ENCODE assay signal across 29 cellular contexts in the genomic region with DNA sequence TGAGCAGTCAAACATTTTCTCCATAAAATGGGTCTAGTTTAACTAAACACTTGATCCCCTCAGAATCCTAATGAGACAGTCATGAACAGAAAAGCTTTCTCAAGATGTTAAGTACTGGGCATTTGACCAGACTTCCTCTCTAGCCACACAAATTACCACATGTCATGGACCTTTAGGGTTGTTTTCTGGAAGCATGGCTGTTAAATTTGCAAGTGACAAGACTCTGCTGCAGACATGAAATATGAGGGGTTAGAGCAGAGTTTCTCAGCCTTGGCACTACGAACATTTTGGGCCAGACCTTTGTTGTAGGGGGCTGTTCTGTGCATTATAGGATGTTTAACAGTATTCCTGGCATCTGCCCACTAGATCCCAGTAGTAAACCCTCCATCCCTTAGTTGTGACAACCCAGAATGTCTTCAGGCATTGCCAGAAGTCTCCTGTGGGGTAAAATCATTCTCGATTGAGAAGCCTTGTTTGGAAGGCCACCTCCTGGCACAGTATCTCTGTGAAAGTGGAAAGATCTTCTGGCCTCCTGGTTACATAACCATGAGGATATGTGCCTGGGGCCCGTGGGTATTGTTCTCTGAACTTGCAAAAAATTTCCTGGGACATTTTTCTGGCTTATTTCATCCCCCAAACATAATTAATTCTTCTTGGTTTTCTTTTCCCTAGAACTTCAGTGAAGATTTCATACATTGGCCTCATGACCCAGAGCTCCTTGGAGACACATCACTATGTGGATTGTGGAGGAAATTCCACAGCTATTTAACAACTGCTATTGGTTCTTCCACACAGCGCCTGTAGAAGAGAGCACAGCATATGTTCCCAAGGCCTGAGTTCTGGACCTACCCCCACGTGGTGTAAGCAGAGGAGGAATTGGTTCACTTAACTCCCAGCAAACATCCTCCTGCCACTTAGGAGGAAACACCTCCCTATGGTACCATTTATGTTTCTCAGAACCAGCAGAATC. TPM values are rescaled to one million over a fixed set of nuclear protein-coding genes. Genes with fewer than 3 reads are reported as not detected.
DNase-seq lines count a peak whose midpoint lies in the region; ATAC-seq and TF ChIP-seq lines count a peak whose summit lies in the region.
"Had no signal": no experiment of that assay in that cellular context is flagged by ENCODE, and none has a peak within 500 bp of the region (broad histone marks: within the 10 kb centered on the region; RNA-seq: fewer than 3 reads in every experiment).

No MANE protein-coding gene starts in this region.

- H3K27ac ChIP-seq in CD4-positive, alpha-beta T cell (ENCODE audit: low read depth, low read length): no peak overlapping the region
- H3K27ac ChIP-seq in stomach: peak overlapping the region in 1 of 5 donors; percentile 39
- H3K27ac ChIP-seq: left lung, neural progenitor cell, prostate gland, SJSA1 had no signal

- H3K36me3 ChIP-seq in adipocyte (ENCODE audit: control insufficient read depth, insufficient read depth, low read length, severe bottlenecking) (no peaks in the 10 kb centered on the region), stomach (peaks cover 3 to 26% (median 22%) of the 10 kb centered on the region in 4 donors)
- H3K36me3 ChIP-seq: neural progenitor cell, prostate gland had no signal

- no peak overlapping the region for H3K9ac ChIP-seq in adipocyte (ENCODE audit: low read length)
- H3K9ac ChIP-seq: neural progenitor cell had no signal

- no peaks in the 10 kb centered on the region for H3K27me3 Mint-ChIP-seq in CD4-positive, alpha-beta T cell
- H3K27me3 Mint-ChIP-seq: activated naive CD4-positive, alpha-beta T cell treated with anti-CD3 and anti-CD28 coated beads, Interleukin-2, amount 50 U/mL, for 24 hours had no signal

- peaks cover 36% of the 10 kb centered on the region for H3K4me1 Mint-ChIP-seq in CD4-positive, alpha-beta T cell (ENCODE audit: low read depth)

- no peak for ATAC-seq in CD4-positive, alpha-beta T cell (ENCODE audit: poor library complexity)
- ATAC-seq in HG03354 (IDR thresholded peaks at IDR 0.05; ENCODE audit: poor library complexity, severe bottlenecking, unreplicated experiment): no peak
- ATAC-seq: left lung, Panc1 had no signal

- H3K36me3 Mint-ChIP-seq in CD4-positive, alpha-beta T cell (ENCODE audit: low read depth): peaks cover 58% of the 10 kb centered on the region

- DNase-seq in CD4-positive, alpha-beta T cell: no peak
- DNase-seq in adipocyte (ENCODE audit: low read depth) (peak; percentile 53), fibroblast of villous mesenchyme (ENCODE audit: low read depth) (peak; percentile 48), skeletal muscle cell (ENCODE audit: low read depth) (peak; percentile 75), NCI-H226 (no peak), stomach (no peak), dermis blood vessel endothelial cell (no peak)
- DNase-seq: activated CD8-positive, alpha-beta memory T cell treated with anti-CD3 and anti-CD28 coated beads for 24 hours; activated T-cell treated with anti-CD3 and anti-CD28 coated beads, Interleukin-2, amount 50 U/mL, for 48 hours; AML-193; DMS79 treated with DMSO at 0.1 percent for 48 hours; effector CD8-positive, alpha-beta T cell; erythroblast; Karpas-422; left lung; NCI-H1048; NCI-H1930; NCI-H446 treated with DMSO at 0.1 percent for 48 hours; stimulated activated CD4-positive, alpha-beta T cell treated with anti-CD3 and anti-CD28 coated beads, Interleukin-2, amount 100 ng/mL, for 48 hours; stimulated activated naive CD4-positive, alpha-beta T cell treated with Interleukin-2 at 50 U/mL for 16 hours; T-helper 1 cell had no signal

- TF ChIP-seq EP300 in stomach (IDR thresholded peaks at IDR 0.05): no peak

- CTCF ChIA-PET in CD4-positive, alpha-beta T cell (lab: Charles Lee): no interaction called here

- intact Hi-C loops in CD4-positive, alpha-beta T cell (cut with DNase I, micrococcal nuclease): loop anchor here in 1 of 2 experiments (10.0 kb wide), 1 partner anchor 387 kb away; the partner anchor contains the start of gene ZNF641
- intact Hi-C loops in stomach (cut with DNase I; ENCODE audit: low total_unique reads): no loop called here

- TF ChIP-seq CTCF in CD4-positive, alpha-beta T cell (IDR thresholded peaks at IDR 0.05): no peak
- TF ChIP-seq CTCF in fibroblast of villous mesenchyme (IDR thresholded peaks at IDR 0.05; ENCODE audit: insufficient read depth, low read depth, low read length): no peak
- no peak for TF ChIP-seq CTCF in stomach (IDR thresholded peaks at IDR 0.05)

- POLR2A ChIA-PET in CD4-positive, alpha-beta T cell (lab: Charles Lee): no interaction called here

- no peaks in the 10 kb centered on the region for H3K9me3 ChIP-seq in CD4-positive, alpha-beta T cell (ENCODE audit: control insufficient read depth, low read length)
- H3K9me3 ChIP-seq in adipocyte (ENCODE audit: control insufficient read depth, low read length) (no peaks in the 10 kb centered on the region), stomach (no peaks in the 10 kb centered on the region)
- H3K9me3 ChIP-seq: left lung, prostate gland, SJSA1, tibial artery had no signal

- 54 to 81% (median 60%) methylated on average over 5 of the region's 5 CpGs for WGBS in stomach, 5 donors

- H3K4me3 Mint-ChIP-seq in CD4-positive, alpha-beta T cell: peak overlapping the region; percentile 4
- H3K4me3 Mint-ChIP-seq: activated naive CD4-positive, alpha-beta T cell treated with anti-CD3 and anti-CD28 coated beads, Interleukin-2, amount 50 U/mL, for 24 hours had no signal

- no peak overlapping the region for H3K27ac Mint-ChIP-seq in CD4-positive, alpha-beta T cell
- H3K27ac Mint-ChIP-seq: neural progenitor cell had no signal

- H3K4me3 ChIP-seq in adipocyte (ENCODE audit: low read length) (no peak overlapping the region), fibroblast of villous mesenchyme (ENCODE audit: low read depth, low read length) (no peak overlapping the region), skeletal muscle cell (ENCODE audit: low read depth, low read length) (no peak overlapping the region), stomach (no peak overlapping the region)
- H3K4me3 ChIP-seq: left lung, neural progenitor cell, prostate gland, SJSA1, smooth muscle cell, tibial artery had no signal

- no peaks in the 10 kb centered on the region for H3K27me3 ChIP-seq in CD4-positive, alpha-beta T cell (ENCODE audit: control insufficient read depth, insufficient read depth, low read length)
- H3K27me3 ChIP-seq in adipocyte (replicated peaks; ENCODE audit: control insufficient read depth, insufficient read depth, low read length) (no peaks in the 10 kb centered on the region), stomach (no peaks in the 10 kb centered on the region)
- H3K27me3 ChIP-seq: left lung, SJSA1, tibial artery had no signal

- no peaks in the 10 kb centered on the region for H3K9me3 Mint-ChIP-seq in CD4-positive, alpha-beta T cell
- H3K9me3 Mint-ChIP-seq: activated naive CD4-positive, alpha-beta T cell treated with anti-CD3 and anti-CD28 coated beads, Interleukin-2, amount 50 U/mL, for 24 hours; neural progenitor cell had no signal

- peaks cover 33% of the 10 kb centered on the region for H3K4me1 ChIP-seq in adipocyte (ENCODE audit: control insufficient read depth, insufficient read depth, low read length)
- peaks cover 3 to 31% (median 24%) of the 10 kb centered on the region in 4 donors for H3K4me1 ChIP-seq in stomach
- H3K4me1 ChIP-seq: prostate gland had no signal

- TF ChIP-seq POLR2A in stomach (IDR thresholded peaks at IDR 0.05): no peak

RNA-seq across cellular contexts. Expression of gene TMEM106C, which starts 4.3 kb away (rescaled TPM):
- total RNA-seq in CD4-positive, alpha-beta T cell: 10 to 100 TPM; 17.4 to 20.3 TPM
- total RNA-seq in fibroblast of villous mesenchyme (60.2 and 100 TPM in 2 replicates), stomach (100 to 1,000 TPM in 1 of 5 donors, 10 to 100 TPM in 4; 29.8 to 254 (median 79.0) TPM), dermis blood vessel endothelial cell (74.4 and 84.6 TPM in 2 replicates)
- polyA plus RNA-seq in stomach: 10 to 100 TPM; 40.7 to 61.6 (median 51.5) TPM

RNA-seq across cellular contexts. Expression of gene COL2A1, which starts 36.5 kb away (rescaled TPM):
- total RNA-seq in CD4-positive, alpha-beta T cell: not detected
- total RNA-seq in fibroblast of villous mesenchyme (under 0.01 TPM in 1 of 2 replicates, not detected in the other), stomach (10 to 100 TPM in 1 of 5 donors, 1 to 10 TPM in 2, not detected in 2; 2.2 to 14.5 (median 7.6) TPM), dermis blood vessel endothelial cell (not detected in 2 replicates)
- polyA plus RNA-seq in stomach: 10 to 100 TPM in 1 of 3 donors, 1 to 10 TPM in 2; 4.0 to 13.7 (median 6.0) TPM
- total RNA-seq: SJSA1 had no signal

Comparison
In these comparisons a context has a peak if more than half of its experiments do, and no peak if none do; other contexts are left out.
1. DNase-seq: peak in adipocyte (single experiment), fibroblast of villous mesenchyme (single experiment) and skeletal muscle cell (single experiment); none in CD4-positive, alpha-beta T cell (0 of 10), NCI-H226 (single experiment), stomach (single experiment) and dermis blood vessel endothelial cell (single experiment).